In the genomic region with DNA sequence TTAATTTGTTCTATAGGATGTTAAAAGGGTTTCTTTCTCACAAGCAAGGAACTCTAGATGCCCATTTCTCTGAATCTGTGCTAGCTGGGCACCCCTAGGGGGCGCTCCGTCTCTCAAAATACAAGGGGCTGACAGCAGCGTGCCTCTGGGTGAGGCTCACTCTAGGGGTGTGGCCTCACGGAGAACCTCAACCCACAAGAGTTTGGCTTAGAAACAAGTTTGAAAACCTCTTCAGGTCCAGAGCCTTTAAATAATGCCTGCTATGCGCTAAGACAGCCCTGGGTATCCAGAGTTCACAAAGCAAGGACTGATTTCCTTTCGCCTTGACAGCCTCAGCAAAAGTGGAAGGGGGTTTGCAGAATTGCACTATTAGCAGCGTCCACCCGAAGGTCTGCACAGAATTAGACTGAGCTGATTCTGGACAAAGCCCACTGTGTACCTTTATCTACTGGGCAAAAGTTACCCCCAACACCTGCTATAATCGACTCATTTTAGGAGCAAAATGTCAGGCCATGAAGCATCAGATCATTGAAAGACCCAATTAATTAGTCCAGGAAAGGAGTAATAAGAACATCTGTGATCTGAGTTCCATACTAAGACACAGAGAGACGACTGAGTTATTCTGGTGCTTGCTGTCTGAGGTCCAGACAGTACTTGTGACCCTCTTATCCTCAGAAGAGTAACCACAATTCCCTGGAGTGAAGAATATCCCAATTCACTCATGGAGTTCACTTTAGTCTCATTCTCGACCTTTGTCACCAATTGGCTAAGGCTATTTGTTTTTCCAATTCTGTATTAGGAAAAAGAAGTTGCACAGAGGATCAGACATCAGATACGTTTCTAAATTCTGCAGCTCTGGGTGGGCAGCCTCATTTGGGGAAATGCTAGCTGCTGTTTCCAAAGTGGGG, we compare ENCODE assay signal across 8 cellular contexts. TPM values are rescaled to one million over a fixed set of nuclear protein-coding genes. Genes with fewer than 3 reads are reported as not detected.
DNase-seq lines count a peak whose midpoint lies in the region; ATAC-seq, FAIRE-seq and TF ChIP-seq lines count a peak whose summit lies in the region.

No MANE protein-coding gene starts in this region.

- peaks cover 33% of the 10 kb centered on the region for H3K27me3 Mint-ChIP-seq in activated B cell treated with CpG ODN at 0.5 μM for 24 hours

- POLR2A ChIA-PET in activated B cell treated with CpG ODN at 0.5 μM for 24 hours (lab: Charles Lee) = interaction anchor here (0.6 to 1.5 kb wide), 4 partner anchors 37 to 343 kb away, joined by 3 to 6 read pairs (median 4); a partner anchor contains a TSS

- TF ChIP-seq CTCF in activated B cell treated with CpG ODN at 0.5 μM for 24 hours (IDR thresholded peaks at IDR 0.05) = peak; percentile 95
- peak; percentile 46 to 96 (median 86) for TF ChIP-seq CTCF in spleen (IDR thresholded peaks at IDR 0.05 in 8 of 11, conservative IDR thresholded peaks at IDR 0.05 in 3 of 11)

- H3K36me3 ChIP-seq in spleen = no peaks in the 10 kb centered on the region

- no peaks in the 10 kb centered on the region for H3K9me3 ChIP-seq in spleen

- H3K4me1 Mint-ChIP-seq in activated B cell treated with CpG ODN at 0.5 μM for 24 hours = peaks cover 23% of the 10 kb centered on the region

- peak; percentile 95 for ATAC-seq in GM18861 (IDR thresholded peaks at IDR 0.05; ENCODE audit: unreplicated experiment)
- ATAC-seq in HG03103 (IDR thresholded peaks at IDR 0.05; ENCODE audit: low read depth, unreplicated experiment) = peak; percentile 98
- peak; percentile 95 for ATAC-seq in activated B cell treated with CpG ODN at 0.5 μM for 24 hours (ENCODE audit: low read depth)

- peak overlapping the region; percentile 19 to 68 (median 44) for H3K4me3 ChIP-seq in spleen

- TF ChIP-seq POLR2A in spleen (IDR thresholded peaks at IDR 0.05) = no peak

- no peaks in the 10 kb centered on the region for H3K36me3 Mint-ChIP-seq in activated B cell treated with CpG ODN at 0.5 μM for 24 hours (ENCODE audit: low read depth)

- H3K9me3 Mint-ChIP-seq in activated B cell treated with CpG ODN at 0.5 μM for 24 hours = no peaks in the 10 kb centered on the region

- intact Hi-C loops in activated B cell treated with CpG ODN at 0.5 μM for 24 hours (cut with micrococcal nuclease) = loop anchor here (1.0 to 5.0 kb wide), 8 partner anchors 37 to 1007 kb away; a partner anchor contains a TSS
- intact Hi-C loops in spleen (cut with DNase I; ENCODE audit: low total_unique reads) = loop anchor here (5.0 kb wide), 1 partner anchor 94 kb away; no protein-coding TSS in a partner anchor

- 0 to 1% (median 1%) methylated on average over 12 of the region's 12 CpGs for WGBS in spleen, 5 donors

- FAIRE-seq in islet of Langerhans (lab: Jason Lieb, UNC) = peak; percentile 79

- in situ Hi-C loops in ACHN (cut with HindIII; ENCODE audit: low pct_ligation_motif_present, low pct_unique_long_range_greater_than_20kb, low sequenced_read_pairs) = loop anchor here (25.0 kb wide), 1 partner anchor 99 kb away; no protein-coding TSS in a partner anchor

- H3K4me1 ChIP-seq in spleen = peaks cover 8 to 45% (median 24%) of the 10 kb centered on the region in 6 donors

- H3K27ac ChIP-seq in caudate nucleus (ENCODE audit: low read depth, low read length) (peak overlapping the region; percentile 7), spleen (peak overlapping the region in 7 of 8 donors; percentile 79 to 87 (median 84))

- no peak overlapping the region for H3K27ac Mint-ChIP-seq in activated B cell treated with CpG ODN at 0.5 μM for 24 hours

- H3K4me3 Mint-ChIP-seq in activated B cell treated with CpG ODN at 0.5 μM for 24 hours = peak overlapping the region; percentile 81

- peaks cover 0 to 33% (median 5%) of the 10 kb centered on the region in 7 donors for H3K27me3 ChIP-seq in spleen (replicated peaks in 1 of 7)

- CTCF ChIA-PET in activated B cell treated with CpG ODN at 0.5 μM for 24 hours (lab: Charles Lee) = interaction anchor here (0.6 to 6.5 kb wide), 15 partner anchors 9 to 1006 kb away, joined by 3 to 48 read pairs (median 3); a partner anchor contains a TSS

- DNase-seq in ACHN (peak; percentile 96), NCI-H2227 (lab: John Stamatoyannopoulos, UW; ENCODE audit: unreplicated experiment) (peak; percentile 89), activated B cell treated with CpG ODN at 0.5 μM for 24 hours (peak; percentile 68), caudate nucleus (lab: John Stamatoyannopoulos, UW) (peak in 59 of 61 donors; percentile 10 to 81 (median 59)), spleen (peak; percentile 94)

RNA-seq across cellular contexts. Expression of a gene that starts 0.6 kb away (rescaled TPM):
- total RNA-seq in activated B cell treated with CpG ODN at 0.5 μM for 24 hours (0.09 and 0.42 TPM in 2 replicates), spleen (10 to 100 TPM; 32.3 to 81.6 (median 49.5) TPM)
- polyA plus RNA-seq in spleen = 1 to 10 TPM; 1.5 to 3.0 (median 2.8) TPM

RNA-seq across cellular contexts. Expression of a gene that starts 37.4 kb away (rescaled TPM):
- total RNA-seq in activated B cell treated with CpG ODN at 0.5 μM for 24 hours (32.7 and 36.1 TPM in 2 replicates), spleen (10 to 100 TPM; 21.7 to 40.9 (median 31.9) TPM)
- polyA plus RNA-seq in spleen = 10 to 100 TPM; 10.2 to 16.9 (median 10.6) TPM

Comparison
In these comparisons a context has a peak if more than half of its experiments do, and no peak if none do; other contexts are left out.
1. Peak in every context shown above with its lines: DNase-seq, ATAC-seq, H3K4me3 ChIP-seq and H3K27ac ChIP-seq.
2. RNA of a gene that starts 0.6 kb away (total RNA-seq): 32.3 to 81.6 TPM in spleen; 0.09 to 0.42 TPM in activated B cell treated with CpG ODN at 0.5 μM for 24 hours; every median in the first group is over 10 times any median in the second.